Comparison of ENCODE assay signal across 28 cellular contexts in genomic region chr9:85726737-85727136, GRCh38.
"Had no signal": no experiment of that assay in that cellular context is flagged by ENCODE, and none has a peak within 500 bp of the region (broad histone marks: within the 10 kb centered on the region; RNA-seq: fewer than 3 reads in every experiment).

No MANE protein-coding gene starts in this region.

- H3K27ac Mint-ChIP-seq: activated B cell treated with CpG ODN at 0.5 μM for 24 hours; activated CD4-positive, alpha-beta T cell treated with anti-CD3 and anti-CD28 coated beads, Interleukin-2, amount 10 ng/mL, durations not matched to agents 24 days and 14 days; activated naive CD4-positive, alpha-beta T cell treated with anti-CD3 and anti-CD28 coated beads, Interleukin-2, amount 50 U/mL, for 72 hours; activated naive CD8-positive, alpha-beta T cell treated with anti-CD3 and anti-CD28 coated beads, Interleukin-2, amount 50 U/mL, for 24 hours; activated T-cell treated with anti-CD3 and anti-CD28 coated beads, Interleukin-2, amount 50 U/mL, for 72 hours had no signal

- H3K4me1 ChIP-seq: Peyer's patch, SJSA1 had no signal

- H3K4me3 ChIP-seq: ascending aorta, body of pancreas, Peyer's patch, SJSA1 had no signal

- DNase-seq: activated B cell treated with CpG ODN at 0.5 μM for 24 hours; activated CD4-positive, alpha-beta T cell treated with anti-CD3 and anti-CD28 coated beads for 1 hour; activated CD4-positive, alpha-beta T cell treated with anti-CD3 and anti-CD28 coated beads, Interleukin-2, amount 10 ng/mL, durations not matched to agents 24 days and 14 days; activated CD4-positive, alpha-beta T cell treated with anti-CD3 and anti-CD28 coated beads, Interleukin-2, amount 50 U/mL, for 48 hours; activated naive CD8-positive, alpha-beta T cell treated with anti-CD3 and anti-CD28 coated beads, Interleukin-2, amount 50 U/mL, for 24 hours; activated T-cell treated with anti-CD3 and anti-CD28 coated beads for 4 hours; activated T-cell treated with anti-CD3 and anti-CD28 coated beads, Interleukin-2, amount 50 U/mL, for 72 hours; amniotic stem cell; body of pancreas; cerebellar nuclear complex; Kasumi-1; KBM-7; NCI-H1105 treated with DMSO at 0.1 percent for 48 hours; NCI-H1436 treated with DMSO at 0.1 percent for 48 hours; NCI-H187; NCI-H2081; NCI-H510A treated with DMSO at 0.1 percent for 48 hours; NCI-H69; Peyer's patch; Right ventricle myocardium superior; SW 1271; T-helper 9 cell had no signal

- H3K27me3 Mint-ChIP-seq: activated B cell treated with CpG ODN at 0.5 μM for 24 hours; activated CD4-positive, alpha-beta T cell treated with anti-CD3 and anti-CD28 coated beads, Interleukin-2, amount 10 ng/mL, durations not matched to agents 24 days and 14 days; activated naive CD8-positive, alpha-beta T cell treated with anti-CD3 and anti-CD28 coated beads, Interleukin-2, amount 50 U/mL, for 24 hours had no signal

- H3K9me3 ChIP-seq: ascending aorta, body of pancreas, Peyer's patch, SJSA1 had no signal

- H3K4me3 Mint-ChIP-seq: activated B cell treated with CpG ODN at 0.5 μM for 24 hours; activated CD4-positive, alpha-beta T cell treated with anti-CD3 and anti-CD28 coated beads, Interleukin-2, amount 10 ng/mL, durations not matched to agents 24 days and 14 days; activated naive CD8-positive, alpha-beta T cell treated with anti-CD3 and anti-CD28 coated beads, Interleukin-2, amount 50 U/mL, for 24 hours; T-helper 1 cell treated with Interleukin-12 subunit alpha and Interleukin-12 subunit beta and Interleukin-4 antibody, amounts not matched to agents 30 μg/mL and 1 μg/mL, for 36 hours had no signal

- H3K27me3 ChIP-seq: ascending aorta, body of pancreas, Peyer's patch, SJSA1 had no signal

- ATAC-seq: activated naive CD4-positive, alpha-beta T cell treated with anti-CD3 and anti-CD28 coated beads, Interleukin-2, amount 50 U/mL, for 72 hours; activated naive CD8-positive, alpha-beta T cell treated with anti-CD3 and anti-CD28 coated beads, Interleukin-2, amount 50 U/mL, for 24 hours; activated T-cell treated with anti-CD3 and anti-CD28 coated beads, Interleukin-2, amount 50 U/mL, for 72 hours; body of pancreas; SK-N-SH treated with all-trans-retinoic acid at 6 μM for 48 hours had no signal

- H3K36me3 ChIP-seq: Peyer's patch, SJSA1 had no signal

- H3K27ac ChIP-seq: ascending aorta, Peyer's patch, RWPE1, SJSA1 had no signal

- H3K9me3 Mint-ChIP-seq: activated B cell treated with CpG ODN at 0.5 μM for 24 hours; activated naive CD8-positive, alpha-beta T cell treated with anti-CD3 and anti-CD28 coated beads, Interleukin-2, amount 50 U/mL, for 24 hours; activated T-cell treated with anti-CD3 and anti-CD28 coated beads, Interleukin-2, amount 50 U/mL, for 72 hours; T-helper 1 cell treated with Interleukin-12 subunit alpha and Interleukin-12 subunit beta and Interleukin-4 antibody, amounts not matched to agents 30 μg/mL and 1 μg/mL, for 36 hours had no signal
